14 cellular contexts compared by ENCODE assay signal in genomic region chr3:136261826-136262225, GRCh38.
"Had no signal": no experiment of that assay in that cellular context is flagged by ENCODE, and none has a peak within 500 bp of the region (broad histone marks: within the 10 kb centered on the region; RNA-seq: fewer than 3 reads in every experiment).

No MANE protein-coding gene starts in this region.

- H3K4me3 Mint-ChIP-seq: naive thymus-derived CD4-positive, alpha-beta T cell; stimulated activated naive CD8-positive, alpha-beta T cell treated with anti-CD3 and anti-CD28 coated beads, Interleukin-15, amount 100 ng/mL, for 72 hours had no signal

- H3K27me3 ChIP-seq: colonic mucosa, thyroid gland had no signal

- H3K27me3 Mint-ChIP-seq: naive thymus-derived CD4-positive, alpha-beta T cell; stimulated activated naive CD8-positive, alpha-beta T cell treated with anti-CD3 and anti-CD28 coated beads, Interleukin-15, amount 100 ng/mL, for 72 hours had no signal

- H3K27ac ChIP-seq: colonic mucosa, psoas muscle, thyroid gland had no signal

- H3K9me3 Mint-ChIP-seq: activated naive CD4-positive, alpha-beta T cell treated with anti-CD3 and anti-CD28 coated beads, Interleukin-2, amount 50 U/mL, for 72 hours; naive thymus-derived CD4-positive, alpha-beta T cell; stimulated activated naive CD8-positive, alpha-beta T cell treated with anti-CD3 and anti-CD28 coated beads, Interleukin-15, amount 100 ng/mL, for 72 hours had no signal

- H3K4me1 ChIP-seq: colonic mucosa, psoas muscle, thyroid gland had no signal

- ATAC-seq: activated naive CD4-positive, alpha-beta T cell treated with anti-CD3 and anti-CD28 coated beads, Interleukin-2, amount 50 U/mL, for 72 hours; naive thymus-derived CD4-positive, alpha-beta T cell; psoas muscle; sciatic nerve; stimulated activated naive CD8-positive, alpha-beta T cell treated with anti-CD3 and anti-CD28 coated beads, Interleukin-15, amount 100 ng/mL, for 72 hours had no signal

- H3K4me1 Mint-ChIP-seq: stimulated activated naive CD8-positive, alpha-beta T cell treated with anti-CD3 and anti-CD28 coated beads, Interleukin-15, amount 100 ng/mL, for 72 hours had no signal

- H3K9me3 ChIP-seq: colonic mucosa, psoas muscle, thyroid gland had no signal

- DNase-seq: activated CD4-positive, alpha-beta T cell treated with anti-CD3 and anti-CD28 coated beads, Interleukin-2, amount 50 U/mL, for 1 hour; activated effector memory CD4-positive, alpha-beta T cell treated with Interleukin-2 at 50 U/mL for 16 hours; aorta; colonic mucosa; effector CD4-positive, alpha-beta T cell; erythroblast; left cardiac atrium; naive thymus-derived CD4-positive, alpha-beta T cell; nucleus accumbens; psoas muscle; stimulated activated naive CD8-positive, alpha-beta T cell treated with anti-CD3 and anti-CD28 coated beads, Interleukin-15, amount 100 ng/mL, for 72 hours; thyroid gland had no signal

- H3K4me3 ChIP-seq: colonic mucosa, psoas muscle, thyroid gland had no signal
